In genomic region chr10:118110750-118111149, GRCh38 we compare ENCODE assay signal across 28 cellular contexts.
"Had no signal": no experiment of that assay in that cellular context is flagged by ENCODE, and none has a peak within 500 bp of the region (broad histone marks: within the 10 kb centered on the region; RNA-seq: fewer than 3 reads in every experiment).

No MANE protein-coding gene starts in this region.

- H3K4me1 Mint-ChIP-seq: activated B cell treated with CpG ODN at 0.5 μM for 24 hours had no signal

- DNase-seq: activated B cell treated with CpG ODN at 0.5 μM for 24 hours; activated CD4-positive, alpha-beta memory T cell treated with anti-CD3 and anti-CD28 coated beads for 36 hours; activated CD4-positive, alpha-beta T cell treated with anti-CD3 and anti-CD28 coated beads for 4 hours; activated CD4-positive, alpha-beta T cell treated with anti-CD3 and anti-CD28 coated beads, Interleukin-2, amount 50 U/mL, for 1 hour; activated CD4-positive, alpha-beta T cell treated with anti-CD3 and anti-CD28 coated beads, Interleukin-2, amount 50 U/mL, for 4 hours; activated CD4-positive, CD25-positive, alpha-beta regulatory T cell treated with anti-CD3 and anti-CD28 coated beads, Interleukin-2, amount 50 U/mL, for 72 hours; activated CD8-positive, alpha-beta memory T cell treated with anti-CD3 and anti-CD28 coated beads, Interleukin-2, amount 50 U/mL, for 4 hours; activated effector memory CD4-positive, alpha-beta T cell treated with Interleukin-2 at 50 U/mL for 16 hours; activated gamma-delta T cell; activated naive CD4-positive, alpha-beta T cell treated with anti-CD3 and anti-CD28 coated beads for 36 hours; activated T-cell treated with anti-CD3 and anti-CD28 coated beads for 4 hours; activated T-cell treated with anti-CD3 and anti-CD28 coated beads, Interleukin-2, amount 50 U/mL, for 1 hour; activated T-cell treated with anti-CD3 and anti-CD28 coated beads, Interleukin-2, amount 50 U/mL, for 4 hours; activated T-cell treated with anti-CD3 and anti-CD28 coated beads, Interleukin-2, amount 50 U/mL, for 72 hours; amygdala; anterior cingulate cortex; brain microvascular endothelial cell; central memory CD4-positive, alpha-beta T cell; T-cell; T-helper 2 cell; T-helper 9 cell had no signal

- H3K27me3 Mint-ChIP-seq: activated naive CD4-positive, alpha-beta T cell treated with anti-CD3 and anti-CD28 coated beads, Interleukin-2, amount 50 U/mL, for 24 hours had no signal

- ATAC-seq: activated T-cell treated with anti-CD3 and anti-CD28 coated beads, Interleukin-2, amount 50 U/mL, for 4 hours; activated T-cell treated with anti-CD3 and anti-CD28 coated beads, Interleukin-2, amount 50 U/mL, for 72 hours; T-cell had no signal

- H3K36me3 Mint-ChIP-seq: activated CD4-positive, alpha-beta memory T cell treated with anti-CD3 and anti-CD28 coated beads for 36 hours; activated naive CD4-positive, alpha-beta T cell treated with anti-CD3 and anti-CD28 coated beads, Interleukin-2, amount 50 U/mL, for 24 hours; activated naive CD8-positive, alpha-beta T cell; T-cell had no signal

- H3K4me3 Mint-ChIP-seq: activated B cell treated with CpG ODN at 0.5 μM for 24 hours; activated CD4-positive, alpha-beta memory T cell treated with anti-CD3 and anti-CD28 coated beads for 36 hours; activated naive CD4-positive, alpha-beta T cell treated with anti-CD3 and anti-CD28 coated beads for 36 hours; activated naive CD4-positive, alpha-beta T cell treated with anti-CD3 and anti-CD28 coated beads, Interleukin-2, amount 50 U/mL, for 24 hours; activated naive CD8-positive, alpha-beta T cell; activated T-cell treated with anti-CD3 and anti-CD28 coated beads, Interleukin-2, amount 50 U/mL, for 4 hours; activated T-cell treated with anti-CD3 and anti-CD28 coated beads, Interleukin-2, amount 50 U/mL, for 72 hours; activated T-helper 1 cell treated with anti-CD3 and anti-CD28 coated beads, Interleukin-12 subunit alpha, Interleukin-12 subunit beta, Interleukin-2, Interleukin-4 antibody, amounts not matched to agents 30 ng/mL and 10 ng/mL and 1 ng/mL, durations not matched to agents 14 hours and 24 hours and 36 hours; T-cell; T-helper 2 cell treated with Interferon-gamma antibody and Interleukin-4, amounts not matched to agents 5 μg/mL and 100 μg/mL, for 36 hours had no signal

- H3K27ac Mint-ChIP-seq: activated B cell treated with CpG ODN at 0.5 μM for 24 hours; activated CD4-positive, alpha-beta memory T cell treated with anti-CD3 and anti-CD28 coated beads for 36 hours; activated naive CD4-positive, alpha-beta T cell treated with anti-CD3 and anti-CD28 coated beads for 36 hours; activated naive CD4-positive, alpha-beta T cell treated with anti-CD3 and anti-CD28 coated beads, Interleukin-2, amount 50 U/mL, for 24 hours; activated naive CD8-positive, alpha-beta T cell; activated T-cell treated with anti-CD3 and anti-CD28 coated beads, Interleukin-2, amount 50 U/mL, for 72 hours; activated T-helper 1 cell treated with anti-CD3 and anti-CD28 coated beads, Interleukin-12 subunit alpha, Interleukin-12 subunit beta, Interleukin-2, Interleukin-4 antibody, amounts not matched to agents 30 ng/mL and 10 ng/mL and 1 ng/mL, durations not matched to agents 14 hours and 24 hours and 36 hours; activated T-helper 2 cell treated with anti-CD3 and anti-CD28 coated beads, Interferon-gamma antibody, Interleukin-2, Interleukin-4, amounts not matched to agents 10 μg/mL and 5 μg/mL and 100 μg/mL, durations not matched to agents 14 hours and 24 hours and 36 hours; T-cell; T-helper 2 cell treated with Interferon-gamma antibody and Interleukin-4, amounts not matched to agents 5 μg/mL and 100 μg/mL, for 36 hours had no signal

- H3K9me3 ChIP-seq: ascending aorta, breast epithelium had no signal

- H3K9me3 Mint-ChIP-seq: activated B cell treated with CpG ODN at 0.5 μM for 24 hours; activated CD4-positive, alpha-beta memory T cell treated with anti-CD3 and anti-CD28 coated beads for 36 hours; activated naive CD4-positive, alpha-beta T cell treated with anti-CD3 and anti-CD28 coated beads for 36 hours; activated naive CD4-positive, alpha-beta T cell treated with anti-CD3 and anti-CD28 coated beads, Interleukin-2, amount 50 U/mL, for 24 hours; activated T-cell treated with anti-CD3 and anti-CD28 coated beads, Interleukin-2, amount 50 U/mL, for 4 hours; activated T-cell treated with anti-CD3 and anti-CD28 coated beads, Interleukin-2, amount 50 U/mL, for 72 hours; activated T-helper 1 cell treated with anti-CD3 and anti-CD28 coated beads, Interleukin-12 subunit alpha, Interleukin-12 subunit beta, Interleukin-2, Interleukin-4 antibody, amounts not matched to agents 30 ng/mL and 10 ng/mL and 1 ng/mL, durations not matched to agents 14 hours and 24 hours and 36 hours; activated T-helper 2 cell treated with anti-CD3 and anti-CD28 coated beads, Interferon-gamma antibody, Interleukin-2, Interleukin-4, amounts not matched to agents 10 μg/mL and 5 μg/mL and 100 μg/mL, durations not matched to agents 14 hours and 24 hours and 36 hours; T-cell; T-helper 2 cell treated with Interferon-gamma antibody and Interleukin-4, amounts not matched to agents 5 μg/mL and 100 μg/mL, for 36 hours had no signal
